Comparison of ENCODE assay signal across 1 cellular context in the genomic region with DNA sequence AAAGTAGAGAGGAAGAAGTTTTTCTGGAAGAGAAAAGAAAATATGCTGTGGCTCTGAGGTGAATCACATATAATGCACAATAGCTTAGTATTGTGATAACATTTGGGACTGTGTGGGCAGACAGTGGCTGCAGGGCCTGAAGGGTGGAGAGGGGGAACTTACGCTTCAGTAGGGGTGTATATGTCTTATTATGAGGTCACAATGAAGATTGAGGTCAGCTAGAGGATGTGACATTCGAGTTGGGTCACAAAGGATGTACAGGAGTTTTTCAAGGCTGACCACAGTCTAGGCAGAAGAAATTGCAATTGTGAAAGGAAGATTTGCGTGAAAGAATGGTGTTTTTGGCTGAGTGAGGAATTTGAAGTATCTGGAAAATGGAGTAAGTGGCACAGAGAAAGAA.
TF ChIP-seq lines count a peak whose summit lies in the region.

No MANE protein-coding gene starts in this region.

TF ChIP-seq in SK-N-SH, 30 proteins besides CTCF, POLR2A, EP300 and RAD21 (continued from another document):
- TF ChIP-seq MEF2A (IDR thresholded peaks at IDR 0.05; ENCODE audit: borderline replicate concordance, low read depth): no peak
- no peak for TF ChIP-seq EZH2phosphoT487 (IDR thresholded peaks at IDR 0.05; ENCODE audit: borderline replicate concordance, low read depth)
- no peak for TF ChIP-seq GABPA (IDR thresholded peaks at IDR 0.05; ENCODE audit: low read depth)
- no peak for TF ChIP-seq YY1 (IDR thresholded peaks at IDR 0.05; ENCODE audit: low read depth)
- TF ChIP-seq JUND (IDR thresholded peaks at IDR 0.05): no peak
- no peak for TF ChIP-seq SIN3A (IDR thresholded peaks at IDR 0.05; ENCODE audit: borderline replicate concordance, low read depth, low read length)
- no peak for TF ChIP-seq FOXM1 (IDR thresholded peaks at IDR 0.05; ENCODE audit: low read depth)
- TF ChIP-seq POLR2AphosphoS5 (IDR thresholded peaks at IDR 0.05; ENCODE audit: low read depth, low read length): no peak
